Comparison of ENCODE assay signal across 1 cellular context in genomic region chr15:66293419-66294156, GRCh38.
TF ChIP-seq lines count a peak whose summit lies in the region.

DIS3L (plus strand) TSS chr15:66293568; CDS start chr15:66293597, 29 bp downstream.

TF ChIP-seq in HepG2, 621 proteins besides CTCF, POLR2A, EP300 and RAD21 (continued from another document and continues in another):
- TF ChIP-seq PATZ1 (CRISPR knock-in tag; IDR thresholded peaks at IDR 0.05), result peak; percentile 35; the same call in 1 of the 2 replicates
- TF ChIP-seq, protein P1, sequence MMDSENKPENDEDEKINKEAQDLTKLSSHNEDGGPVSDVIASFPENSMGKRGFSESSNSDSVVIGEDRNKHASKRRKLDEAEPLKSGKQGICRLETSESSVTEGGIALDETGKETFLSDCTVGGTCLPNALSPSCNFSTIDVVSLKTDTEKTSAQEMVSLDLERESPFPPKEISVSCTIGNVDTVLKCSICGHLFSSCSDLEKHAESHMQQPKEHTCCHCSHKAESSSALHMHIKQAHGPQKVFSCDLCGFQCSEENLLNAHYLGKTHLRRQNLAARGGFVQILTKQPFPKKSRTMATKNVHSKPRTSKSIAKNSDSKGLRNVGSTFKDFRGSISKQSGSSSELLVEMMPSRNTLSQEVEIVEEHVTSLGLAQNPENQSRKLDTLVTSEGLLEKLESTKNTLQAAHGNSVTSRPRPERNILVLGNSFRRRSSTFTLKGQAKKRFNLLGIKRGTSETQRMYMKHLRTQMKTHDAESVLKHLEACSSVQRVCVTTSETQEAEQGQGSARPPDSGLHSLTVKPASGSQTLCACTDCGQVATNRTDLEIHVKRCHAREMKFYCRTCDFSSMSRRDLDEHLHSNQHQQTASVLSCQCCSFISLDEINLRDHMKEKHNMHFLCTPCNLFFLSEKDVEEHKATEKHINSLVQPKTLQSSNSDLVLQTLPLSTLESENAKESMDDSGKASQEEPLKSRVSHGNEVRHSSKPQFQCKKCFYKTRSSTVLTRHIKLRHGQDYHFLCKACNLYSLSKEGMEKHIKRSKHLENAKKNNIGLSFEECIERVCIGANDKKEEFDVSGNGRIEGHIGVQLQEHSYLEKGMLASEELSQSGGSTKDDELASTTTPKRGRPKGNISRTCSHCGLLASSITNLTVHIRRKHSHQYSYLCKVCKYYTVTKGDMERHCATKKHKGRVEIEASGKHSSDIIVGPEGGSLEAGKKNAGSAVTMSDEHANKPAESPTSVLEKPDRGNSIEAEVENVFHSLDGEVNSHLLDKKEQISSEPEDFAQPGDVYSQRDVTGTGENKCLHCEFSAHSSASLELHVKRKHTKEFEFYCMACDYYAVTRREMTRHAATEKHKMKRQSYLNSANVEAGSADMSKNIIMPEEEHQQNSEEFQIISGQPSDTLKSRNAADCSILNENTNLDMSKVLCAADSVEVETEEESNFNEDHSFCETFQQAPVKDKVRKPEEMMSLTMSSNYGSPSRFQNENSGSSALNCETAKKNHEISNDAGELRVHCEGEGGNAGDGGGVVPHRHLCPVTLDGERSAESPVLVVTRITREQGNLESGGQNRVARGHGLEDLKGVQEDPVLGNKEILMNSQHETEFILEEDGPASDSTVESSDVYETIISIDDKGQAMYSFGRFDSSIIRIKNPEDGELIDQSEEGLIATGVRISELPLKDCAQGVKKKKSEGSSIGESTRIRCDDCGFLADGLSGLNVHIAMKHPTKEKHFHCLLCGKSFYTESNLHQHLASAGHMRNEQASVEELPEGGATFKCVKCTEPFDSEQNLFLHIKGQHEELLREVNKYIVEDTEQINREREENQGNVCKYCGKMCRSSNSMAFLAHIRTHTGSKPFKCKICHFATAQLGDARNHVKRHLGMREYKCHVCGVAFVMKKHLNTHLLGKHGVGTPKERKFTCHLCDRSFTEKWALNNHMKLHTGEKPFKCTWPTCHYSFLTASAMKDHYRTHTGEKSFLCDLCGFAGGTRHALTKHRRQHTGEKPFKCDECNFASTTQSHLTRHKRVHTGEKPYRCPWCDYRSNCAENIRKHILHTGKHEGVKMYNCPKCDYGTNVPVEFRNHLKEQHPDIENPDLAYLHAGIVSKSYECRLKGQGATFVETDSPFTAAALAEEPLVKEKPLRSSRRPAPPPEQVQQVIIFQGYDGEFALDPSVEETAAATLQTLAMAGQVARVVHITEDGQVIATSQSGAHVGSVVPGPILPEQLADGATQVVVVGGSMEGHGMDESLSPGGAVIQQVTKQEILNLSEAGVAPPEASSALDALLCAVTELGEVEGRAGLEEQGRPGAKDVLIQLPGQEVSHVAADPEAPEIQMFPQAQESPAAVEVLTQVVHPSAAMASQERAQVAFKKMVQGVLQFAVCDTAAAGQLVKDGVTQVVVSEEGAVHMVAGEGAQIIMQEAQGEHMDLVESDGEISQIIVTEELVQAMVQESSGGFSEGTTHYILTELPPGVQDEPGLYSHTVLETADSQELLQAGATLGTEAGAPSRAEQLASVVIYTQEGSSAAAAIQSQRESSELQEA (CRISPR knock-in tag; IDR thresholded peaks at IDR 0.05; ENCODE audit: not compliant biosample characterization), result no peak
- TF ChIP-seq, protein P2, sequence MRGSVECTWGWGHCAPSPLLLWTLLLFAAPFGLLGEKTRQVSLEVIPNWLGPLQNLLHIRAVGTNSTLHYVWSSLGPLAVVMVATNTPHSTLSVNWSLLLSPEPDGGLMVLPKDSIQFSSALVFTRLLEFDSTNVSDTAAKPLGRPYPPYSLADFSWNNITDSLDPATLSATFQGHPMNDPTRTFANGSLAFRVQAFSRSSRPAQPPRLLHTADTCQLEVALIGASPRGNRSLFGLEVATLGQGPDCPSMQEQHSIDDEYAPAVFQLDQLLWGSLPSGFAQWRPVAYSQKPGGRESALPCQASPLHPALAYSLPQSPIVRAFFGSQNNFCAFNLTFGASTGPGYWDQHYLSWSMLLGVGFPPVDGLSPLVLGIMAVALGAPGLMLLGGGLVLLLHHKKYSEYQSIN (CRISPR knock-in tag; IDR thresholded peaks at IDR 0.05; ENCODE audit: borderline replicate concordance), result no peak
- TF ChIP-seq, protein P3, sequence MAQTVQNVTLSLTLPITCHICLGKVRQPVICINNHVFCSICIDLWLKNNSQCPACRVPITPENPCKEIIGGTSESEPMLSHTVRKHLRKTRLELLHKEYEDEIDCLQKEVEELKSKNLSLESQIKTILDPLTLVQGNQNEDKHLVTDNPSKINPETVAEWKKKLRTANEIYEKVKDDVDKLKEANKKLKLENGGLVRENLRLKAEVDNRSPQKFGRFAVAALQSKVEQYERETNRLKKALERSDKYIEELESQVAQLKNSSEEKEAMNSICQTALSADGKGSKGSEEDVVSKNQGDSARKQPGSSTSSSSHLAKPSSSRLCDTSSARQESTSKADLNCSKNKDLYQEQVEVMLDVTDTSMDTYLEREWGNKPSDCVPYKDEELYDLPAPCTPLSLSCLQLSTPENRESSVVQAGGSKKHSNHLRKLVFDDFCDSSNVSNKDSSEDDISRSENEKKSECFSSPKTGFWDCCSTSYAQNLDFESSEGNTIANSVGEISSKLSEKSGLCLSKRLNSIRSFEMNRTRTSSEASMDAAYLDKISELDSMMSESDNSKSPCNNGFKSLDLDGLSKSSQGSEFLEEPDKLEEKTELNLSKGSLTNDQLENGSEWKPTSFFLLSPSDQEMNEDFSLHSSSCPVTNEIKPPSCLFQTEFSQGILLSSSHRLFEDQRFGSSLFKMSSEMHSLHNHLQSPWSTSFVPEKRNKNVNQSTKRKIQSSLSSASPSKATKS (CRISPR knock-in tag; IDR thresholded peaks at IDR 0.05), result no peak
- TF ChIP-seq ZNF562 (CRISPR knock-in tag; IDR thresholded peaks at IDR 0.05; ENCODE audit: borderline replicate concordance), result no peak
- no peak for TF ChIP-seq HNF1A (IDR thresholded peaks at IDR 0.05; ENCODE audit: low read depth)
- no peak for TF ChIP-seq HNF1A (CRISPR knock-in tag; IDR thresholded peaks at IDR 0.05; ENCODE audit: borderline replicate concordance)
- no peak for TF ChIP-seq EED (CRISPR knock-in tag; IDR thresholded peaks at IDR 0.05)
- TF ChIP-seq ZFP36 (IDR thresholded peaks at IDR 0.05; ENCODE audit: borderline replicate concordance, low read depth, low read length, partially characterized antibody), result no peak
- TF ChIP-seq, protein P4, sequence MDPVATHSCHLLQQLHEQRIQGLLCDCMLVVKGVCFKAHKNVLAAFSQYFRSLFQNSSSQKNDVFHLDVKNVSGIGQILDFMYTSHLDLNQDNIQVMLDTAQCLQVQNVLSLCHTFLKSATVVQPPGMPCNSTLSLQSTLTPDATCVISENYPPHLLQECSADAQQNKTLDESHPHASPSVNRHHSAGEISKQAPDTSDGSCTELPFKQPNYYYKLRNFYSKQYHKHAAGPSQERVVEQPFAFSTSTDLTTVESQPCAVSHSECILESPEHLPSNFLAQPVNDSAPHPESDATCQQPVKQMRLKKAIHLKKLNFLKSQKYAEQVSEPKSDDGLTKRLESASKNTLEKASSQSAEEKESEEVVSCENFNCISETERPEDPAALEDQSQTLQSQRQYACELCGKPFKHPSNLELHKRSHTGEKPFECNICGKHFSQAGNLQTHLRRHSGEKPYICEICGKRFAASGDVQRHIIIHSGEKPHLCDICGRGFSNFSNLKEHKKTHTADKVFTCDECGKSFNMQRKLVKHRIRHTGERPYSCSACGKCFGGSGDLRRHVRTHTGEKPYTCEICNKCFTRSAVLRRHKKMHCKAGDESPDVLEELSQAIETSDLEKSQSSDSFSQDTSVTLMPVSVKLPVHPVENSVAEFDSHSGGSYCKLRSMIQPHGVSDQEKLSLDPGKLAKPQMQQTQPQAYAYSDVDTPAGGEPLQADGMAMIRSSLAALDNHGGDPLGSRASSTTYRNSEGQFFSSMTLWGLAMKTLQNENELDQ (CRISPR knock-in tag; IDR thresholded peaks at IDR 0.05; ENCODE audit: borderline replicate concordance), result no peak
- no peak for TF ChIP-seq KAT8 (CRISPR knock-in tag; IDR thresholded peaks at IDR 0.05)
- TF ChIP-seq RNF2 (conservative IDR thresholded peaks at IDR 0.05; ENCODE audit: low read depth), result no peak
- TF ChIP-seq ZNF333 (CRISPR knock-in tag; IDR thresholded peaks at IDR 0.05; ENCODE audit: borderline replicate concordance), result no peak
- TF ChIP-seq ZNF891 (CRISPR knock-in tag; IDR thresholded peaks at IDR 0.05), result no peak
- no peak for TF ChIP-seq SYNCRIP (IDR thresholded peaks at IDR 0.05; ENCODE audit: insufficient read depth, low read depth, low read length)
- no peak for TF ChIP-seq NFE2 (CRISPR knock-in tag; IDR thresholded peaks at IDR 0.05)
- no peak for TF ChIP-seq MED13 (CRISPR knock-in tag; IDR thresholded peaks at IDR 0.05)
- TF ChIP-seq AKNA (CRISPR knock-in tag; IDR thresholded peaks at IDR 0.05; ENCODE audit: borderline replicate concordance), result no peak
- TF ChIP-seq GPN1 (CRISPR knock-in tag; IDR thresholded peaks at IDR 0.05; ENCODE audit: borderline replicate concordance), result no peak; the same call in 1 of the 2 replicates
- TF ChIP-seq TEAD3 (CRISPR knock-in tag; optimal IDR thresholded peaks at IDR 0.05; ENCODE audit: borderline replicate concordance), result no peak
- TF ChIP-seq, protein P5, sequence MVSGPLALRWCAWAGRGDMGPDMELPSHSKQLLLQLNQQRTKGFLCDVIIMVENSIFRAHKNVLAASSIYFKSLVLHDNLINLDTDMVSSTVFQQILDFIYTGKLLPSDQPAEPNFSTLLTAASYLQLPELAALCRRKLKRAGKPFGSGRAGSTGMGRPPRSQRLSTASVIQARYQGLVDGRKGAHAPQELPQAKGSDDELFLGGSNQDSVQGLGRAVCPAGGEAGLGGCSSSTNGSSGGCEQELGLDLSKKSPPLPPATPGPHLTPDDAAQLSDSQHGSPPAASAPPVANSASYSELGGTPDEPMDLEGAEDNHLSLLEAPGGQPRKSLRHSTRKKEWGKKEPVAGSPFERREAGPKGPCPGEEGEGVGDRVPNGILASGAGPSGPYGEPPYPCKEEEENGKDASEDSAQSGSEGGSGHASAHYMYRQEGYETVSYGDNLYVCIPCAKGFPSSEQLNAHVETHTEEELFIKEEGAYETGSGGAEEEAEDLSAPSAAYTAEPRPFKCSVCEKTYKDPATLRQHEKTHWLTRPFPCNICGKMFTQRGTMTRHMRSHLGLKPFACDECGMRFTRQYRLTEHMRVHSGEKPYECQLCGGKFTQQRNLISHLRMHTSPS (CRISPR knock-in tag; IDR thresholded peaks at IDR 0.05; ENCODE audit: low read depth), result no peak
- no peak for TF ChIP-seq ATRX (CRISPR knock-in tag; IDR thresholded peaks at IDR 0.05; ENCODE audit: borderline replicate concordance)
